In the genomic region with DNA sequence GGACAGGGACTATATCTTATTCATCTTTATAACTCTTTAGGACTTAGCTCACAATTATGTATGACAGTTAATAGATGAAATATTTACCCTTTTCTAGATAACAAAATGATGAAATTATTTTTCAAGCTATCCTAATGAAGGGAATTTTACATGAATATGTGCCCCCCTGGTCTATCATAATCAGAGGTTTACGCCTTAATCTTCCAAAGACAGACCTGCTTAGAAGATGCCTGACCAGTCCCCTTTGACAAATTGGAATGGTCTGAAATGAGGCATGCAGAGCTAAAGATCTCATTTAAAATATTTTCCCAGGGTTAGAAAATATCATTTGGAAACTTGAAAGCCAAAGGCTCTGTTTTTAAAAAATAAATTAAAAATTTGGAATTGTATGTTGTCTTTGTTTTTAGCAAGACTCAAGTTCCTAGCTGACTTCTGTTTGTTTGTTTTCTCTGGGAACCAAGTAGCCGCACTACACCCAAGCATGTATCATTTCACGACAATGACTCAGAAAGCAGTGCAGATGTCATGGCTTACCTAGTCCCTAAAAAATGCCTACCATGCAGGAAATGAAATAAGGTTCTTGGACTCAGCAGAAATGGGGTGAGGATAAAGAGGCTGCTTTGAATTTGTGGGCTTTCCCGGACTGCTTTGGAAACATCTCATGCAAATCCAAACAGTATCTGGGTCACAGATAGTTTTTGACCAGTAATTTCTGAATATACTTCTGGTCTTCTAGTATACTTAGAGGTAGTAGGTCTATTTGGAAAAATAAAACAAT, we compare ENCODE assay signal across 8 cellular contexts.
DNase-seq lines count a peak whose midpoint lies in the region; ATAC-seq and TF ChIP-seq lines count a peak whose summit lies in the region.

No MANE protein-coding gene starts in this region.

- H3K27ac ChIP-seq in GM23248 = peak overlapping the region; percentile 96

- no peaks in the 10 kb centered on the region for H3K9me2 ChIP-seq in GM23248 (ENCODE audit: insufficient read depth)

- H3K4me1 ChIP-seq in GM23248 (ENCODE audit: insufficient read depth) (peaks cover 34% of the 10 kb centered on the region), skeletal muscle satellite cell (ENCODE audit: control insufficient read depth, insufficient read depth, low read length) (peaks cover 40% of the 10 kb centered on the region)

- peak; percentile 97 for DNase-seq in GM23248
- peak; percentile 97 for DNase-seq in LHCN-M2 (ENCODE audit: low read depth)
- peak; percentile 98 for DNase-seq in dedifferentiated amniotic fluid mesenchymal stem cell (ENCODE audit: extremely low spot score)
- no peak for DNase-seq in hypothalamus (lab: John Stamatoyannopoulos, UW)
- DNase-seq in HuH-7 (ENCODE audit: low spot score) = no peak
- no peak for DNase-seq in DMS79 treated with DMSO at 0.1 percent for 48 hours (lab: John Stamatoyannopoulos, UW)

- H4K20me1 ChIP-seq in GM23248 (ENCODE audit: insufficient read depth) = no peaks in the 10 kb centered on the region

- no peak for TF ChIP-seq POLR2A in GM18505 (IDR thresholded peaks at IDR 0.05; ENCODE audit: borderline replicate concordance, extremely low read depth, insufficient read depth, insufficient read length)

- H3K4me3 ChIP-seq in GM23248 (peak overlapping the region; percentile 29), skeletal muscle satellite cell (ENCODE audit: low read length) (peak overlapping the region; percentile 3)

- peak overlapping the region; percentile 76 for H3K9ac ChIP-seq in GM23248
- peak overlapping the region; percentile 81 for H3K9ac ChIP-seq in skeletal muscle satellite cell (ENCODE audit: low read depth, low read length)

- WGBS in GM23248 (ENCODE audit: low coverage in 1 of 2, low lambda C conversion rate in 2 of 2, missing lambda C conversion rate in 2 of 2), 2 experiments = 20 to 24% methylated on average over 4 of the region's 4 CpGs

- H3K9me3 ChIP-seq in GM23248 (ENCODE audit: low read depth) (no peaks in the 10 kb centered on the region), skeletal muscle satellite cell (replicated peaks; ENCODE audit: low read length) (no peaks in the 10 kb centered on the region)

- H3K4me2 ChIP-seq in GM23248 (ENCODE audit: unreplicated experiment) (peak overlapping the region; percentile 73), skeletal muscle satellite cell (ENCODE audit: low read length) (peak overlapping the region; percentile 23)

- H3K79me2 ChIP-seq in GM23248 (ENCODE audit: insufficient read depth) = no peaks in the 10 kb centered on the region

- in situ Hi-C loops in GM23248 (cut with MboI) = no loop called here

- peak; percentile 73 for ATAC-seq in GM18505 (IDR thresholded peaks at IDR 0.05; ENCODE audit: unreplicated experiment)

- H3K27me3 ChIP-seq in GM23248 (replicated peaks; ENCODE audit: insufficient read depth) (no peaks in the 10 kb centered on the region), skeletal muscle satellite cell (ENCODE audit: control insufficient read depth, insufficient read depth, low read length) (no peaks in the 10 kb centered on the region)

- H3F3A ChIP-seq in GM23248 (ENCODE audit: insufficient read depth) = peaks cover 20% of the 10 kb centered on the region

- no peaks in the 10 kb centered on the region for H3K36me3 ChIP-seq in GM23248 (ENCODE audit: low read depth)
- H3K36me3 ChIP-seq in skeletal muscle satellite cell (ENCODE audit: insufficient read depth, low read length) = no peaks in the 10 kb centered on the region

- H2AFZ ChIP-seq in GM23248 = peak overlapping the region; percentile 71

Comparison
In these comparisons a context has a peak if more than half of its experiments do, and no peak if none do; other contexts are left out.
1. DNase-seq: peak in GM23248 (single experiment), LHCN-M2 (single experiment) and dedifferentiated amniotic fluid mesenchymal stem cell (single experiment); none in hypothalamus (0 of 51), HuH-7 (single experiment) and DMS79 treated with DMSO at 0.1 percent for 48 hours (single experiment).